ENCODE assay signal across 8 cellular contexts in genomic region chr10:73096041-73096451, GRCh38. TPM values are rescaled to one million over a fixed set of nuclear protein-coding genes. Genes with fewer than 3 reads are reported as not detected.
DNase-seq lines count a peak whose midpoint lies in the region.

No MANE protein-coding gene starts in this region.

- H3K27me3 ChIP-seq in layer of hippocampus (ENCODE audit: control insufficient read depth, insufficient read depth, low read length): no peaks in the 10 kb centered on the region

- DNase-seq in GM04504 (ENCODE audit: low read depth) (peak; percentile 63), HCEC 1CT (peak; percentile 73), NCI-H146 treated with DMSO at 0.1 percent for 48 hours (lab: John Stamatoyannopoulos, UW; ENCODE audit: unreplicated experiment) (peak; percentile 46), cerebellum (ENCODE audit: low spot score) (peak; percentile 45), OCI-M2 (lab: John Stamatoyannopoulos, UW; ENCODE audit: unreplicated experiment) (no peak)
- peak; percentile 66 for DNase-seq in activated CD4-positive, CD25-positive, alpha-beta regulatory T cell treated with anti-CD3 and anti-CD28 coated beads, Interleukin-2, amount 50 U/mL, for 72 hours
- DNase-seq in stimulated activated CD4-positive, alpha-beta T cell treated with anti-CD3 and anti-CD28 coated beads, Interleukin-2, amount 100 ng/mL, for 48 hours: peak; percentile 58 to 61

- peak overlapping the region; percentile 99 for H3K27ac ChIP-seq in layer of hippocampus (ENCODE audit: low read depth, low read length)

RNA-seq across cellular contexts. Expression of gene P4HA1, which starts 0.6 kb away (rescaled TPM):
- total RNA-seq in cerebellum: 43.6 TPM

RNA-seq across cellular contexts. Expression of gene NUDT13, which starts 14.2 kb away (rescaled TPM):
- 1.00 TPM for total RNA-seq in cerebellum
